8 cellular contexts compared by ENCODE assay signal in genomic region chr14:73759183-73759713, GRCh38. TPM values are rescaled to one million over a fixed set of nuclear protein-coding genes. Genes with fewer than 3 reads are reported as not detected.
DNase-seq lines count a peak whose midpoint lies in the region; ATAC-seq and TF ChIP-seq lines count a peak whose summit lies in the region.

No MANE protein-coding gene starts in this region.

- peaks cover 22% of the 10 kb centered on the region for H4K20me1 ChIP-seq in KMS-11 (ENCODE audit: insufficient read depth)

- DNase-seq in EL, result peak; percentile 59
- DNase-seq in activated T-cell treated with anti-CD3 and anti-CD28 coated beads, Interleukin-2, amount 50 U/mL, for 24 hours, result peak; percentile 75
- DNase-seq in tibial nerve (ENCODE audit: low spot score in 2 of 2), result peak in 1 of 2 donors; percentile 61

- H3K9ac ChIP-seq in KMS-11 (peak overlapping the region; percentile 72), mucosa of stomach (ENCODE audit: low read length) (peak overlapping the region; percentile 80)

- ATAC-seq in esophagus mucosa, result peak; percentile 29
- ATAC-seq in GM21515 (IDR thresholded peaks at IDR 0.05; ENCODE audit: unreplicated experiment), result no peak
- ATAC-seq in HG03342 (IDR thresholded peaks at IDR 0.05; ENCODE audit: unreplicated experiment), result no peak

- 0 out of 2 replicates have a peak overlapping the region, but pooled peaks have one; percentile 22 for H2AFZ ChIP-seq in KMS-11 (ENCODE audit: low read depth)

- peak in 1 of 2 donors; percentile 33 for TF ChIP-seq POLR2A in tibial nerve (IDR thresholded peaks at IDR 0.05)

- H3K9me3 Mint-ChIP-seq in activated T-cell treated with anti-CD3 and anti-CD28 coated beads, Interleukin-2, amount 50 U/mL, for 24 hours, result no peaks in the 10 kb centered on the region

- H3K27me3 ChIP-seq in KMS-11 (ENCODE audit: insufficient read depth, low read depth) (no peaks in the 10 kb centered on the region), mucosa of stomach (ENCODE audit: control insufficient read depth, insufficient read depth, low read length) (no peaks in the 10 kb centered on the region), tibial nerve (no peaks in the 10 kb centered on the region)

- TF ChIP-seq CTCF in KMS-11 (conservative IDR thresholded peaks at IDR 0.05; ENCODE audit: low read depth, low read length) (no peak), tibial nerve (IDR thresholded peaks at IDR 0.05) (peak in 1 of 5 experiments; percentile 46)

- TF ChIP-seq EP300 in tibial nerve (IDR thresholded peaks at IDR 0.05), result peak in 1 of 2 donors; percentile 53

- H3K27ac ChIP-seq in KMS-11, result peak overlapping the region; percentile 91
- H3K27ac ChIP-seq in tibial nerve, result peak overlapping the region; percentile 91 to 99 (median 98)

- H3K4me1 ChIP-seq in KMS-11 (ENCODE audit: low read depth, poor library complexity, severe bottlenecking) (peaks cover 75% of the 10 kb centered on the region), mucosa of stomach (ENCODE audit: control insufficient read depth, insufficient read depth, low read length) (peaks cover 85% of the 10 kb centered on the region), tibial nerve (peaks cover 0 to 88% (median 80%) of the 10 kb centered on the region in 4 donors)

- H3K9me3 ChIP-seq in mucosa of stomach (ENCODE audit: control insufficient read depth, low read length) (no peaks in the 10 kb centered on the region), tibial nerve (no peaks in the 10 kb centered on the region)

- peaks cover 51% of the 10 kb centered on the region for H3K36me3 Mint-ChIP-seq in activated T-cell treated with anti-CD3 and anti-CD28 coated beads, Interleukin-2, amount 50 U/mL, for 24 hours (ENCODE audit: low read depth)

- H3K27me3 Mint-ChIP-seq in activated T-cell treated with anti-CD3 and anti-CD28 coated beads, Interleukin-2, amount 50 U/mL, for 24 hours, result no peaks in the 10 kb centered on the region

- H3K4me2 ChIP-seq in KMS-11, result peak overlapping the region; percentile 29

- H3K36me3 ChIP-seq in KMS-11 (ENCODE audit: insufficient read depth), result no peaks in the 10 kb centered on the region
- H3K36me3 ChIP-seq in mucosa of stomach (ENCODE audit: control insufficient read depth, insufficient read depth, low read length), result no peaks in the 10 kb centered on the region
- no peaks in the 10 kb centered on the region for H3K36me3 ChIP-seq in tibial nerve

- H3K79me2 ChIP-seq in KMS-11 (ENCODE audit: insufficient read depth, low read depth), result peaks cover 57% of the 10 kb centered on the region

- no peak overlapping the region for H3K4me3 ChIP-seq in KMS-11 (IDR thresholded peaks at IDR 0.05; ENCODE audit: insufficient read depth, low read depth, low read length)
- peak overlapping the region; percentile 70 for H3K4me3 ChIP-seq in mucosa of stomach (ENCODE audit: low read length)
- H3K4me3 ChIP-seq in tibial nerve, result peak overlapping the region; percentile 74 to 87 (median 79)

- peak overlapping the region; percentile 90 for H3K4me3 Mint-ChIP-seq in activated T-cell treated with anti-CD3 and anti-CD28 coated beads, Interleukin-2, amount 50 U/mL, for 24 hours

- WGBS in tibial nerve, 2 donors, result 1% methylated on average over 12 to 30 of the region's 71 CpGs

- peak overlapping the region; percentile 97 for H3K27ac Mint-ChIP-seq in activated T-cell treated with anti-CD3 and anti-CD28 coated beads, Interleukin-2, amount 50 U/mL, for 24 hours

- H3K4me1 Mint-ChIP-seq in activated T-cell treated with anti-CD3 and anti-CD28 coated beads, Interleukin-2, amount 50 U/mL, for 24 hours (ENCODE audit: low read depth), result peaks cover 79% of the 10 kb centered on the region

RNA-seq across cellular contexts. Expression of gene PNMA1, which starts 45.1 kb away (rescaled TPM):
- total RNA-seq in esophagus mucosa (11.6 TPM), tibial nerve (10 to 100 TPM; 21.2 to 43.5 (median 34.2) TPM)
